ENCODE assay signal across 19 cellular contexts in genomic region chr9:108207611-108208051, GRCh38.
A peak's percentile ranks its signal among the peaks of the same experiment; 100 is the strongest.
DNase-seq lines count a peak whose midpoint lies in the region; ATAC-seq and TF ChIP-seq lines count a peak whose summit lies in the region.
"Had no signal": no experiment of that assay in that cellular context is flagged by ENCODE, and none has a peak within 500 bp of the region (broad histone marks: within the 10 kb centered on the region; RNA-seq: fewer than 3 reads in every experiment).

No MANE protein-coding gene starts in this region.

- no peaks in the 10 kb centered on the region for H3K27me3 ChIP-seq in hepatocyte
- H3K27me3 ChIP-seq: colonic mucosa, upper lobe of left lung had no signal

- H2AFZ ChIP-seq in hepatocyte = no peak overlapping the region

- H3K9me3 Mint-ChIP-seq in activated T-cell treated with anti-CD3 and anti-CD28 coated beads, Interleukin-2, amount 50 U/mL, for 72 hours = peaks cover 6 to 7% of the 10 kb centered on the region in 2 donors
- peaks cover 6 to 21% (median 10%) of the 10 kb centered on the region in 9 donors for H3K9me3 Mint-ChIP-seq in naive thymus-derived CD8-positive, alpha-beta T cell

- no peak overlapping the region for H3K4me2 ChIP-seq in hepatocyte

- no peak overlapping the region for H3K27ac Mint-ChIP-seq in activated T-cell treated with anti-CD3 and anti-CD28 coated beads, Interleukin-2, amount 50 U/mL, for 72 hours
- H3K27ac Mint-ChIP-seq in naive thymus-derived CD8-positive, alpha-beta T cell = no peak overlapping the region
- H3K27ac Mint-ChIP-seq: activated naive CD8-positive, alpha-beta T cell treated with anti-CD3 and anti-CD28 coated beads, Interleukin-2, amount 10 ng/mL, durations not matched to agents 7 days and 5 days; activated T-cell treated with anti-CD3 and anti-CD28 coated beads, Interleukin-2, amount 50 U/mL, for 24 hours had no signal

- H3K4me3 ChIP-seq in astrocyte of the spinal cord (ENCODE audit: low read depth, low read length) = no peak overlapping the region
- no peak overlapping the region for H3K4me3 ChIP-seq in hepatocyte
- H3K4me3 ChIP-seq: colonic mucosa, upper lobe of left lung had no signal

- H3K4me3 Mint-ChIP-seq in activated T-cell treated with anti-CD3 and anti-CD28 coated beads, Interleukin-2, amount 50 U/mL, for 72 hours = no peak overlapping the region
- H3K4me3 Mint-ChIP-seq in naive thymus-derived CD8-positive, alpha-beta T cell = no peak overlapping the region
- H3K4me3 Mint-ChIP-seq: activated naive CD8-positive, alpha-beta T cell treated with anti-CD3 and anti-CD28 coated beads, Interleukin-2, amount 10 ng/mL, durations not matched to agents 7 days and 5 days; activated T-cell treated with anti-CD3 and anti-CD28 coated beads, Interleukin-2, amount 50 U/mL, for 24 hours had no signal

- H3K27me3 Mint-ChIP-seq in activated T-cell treated with anti-CD3 and anti-CD28 coated beads, Interleukin-2, amount 50 U/mL, for 72 hours (ENCODE audit: low read depth) = no peaks in the 10 kb centered on the region
- peaks cover 0 to 2% (median 0%) of the 10 kb centered on the region in 5 donors for H3K27me3 Mint-ChIP-seq in naive thymus-derived CD8-positive, alpha-beta T cell
- H3K27me3 Mint-ChIP-seq: activated naive CD8-positive, alpha-beta T cell treated with anti-CD3 and anti-CD28 coated beads, Interleukin-2, amount 10 ng/mL, durations not matched to agents 7 days and 5 days; activated T-cell treated with anti-CD3 and anti-CD28 coated beads, Interleukin-2, amount 50 U/mL, for 24 hours had no signal

- in situ Hi-C loops in astrocyte of the spinal cord (cut with HindIII; ENCODE audit: low sequenced_read_pairs) = no loop called here

- DNase-seq in GM03348 (ENCODE audit: low spot score) = peak; percentile 41
- DNase-seq in astrocyte of the spinal cord (ENCODE audit: low read depth, low spot score) = peak; percentile 44
- DNase-seq in hepatocyte (ENCODE audit: low spot score) = peak; percentile 17
- peak; percentile 9 for DNase-seq in smooth muscle cell of the brain vasculature (ENCODE audit: low read depth, low spot score)
- DNase-seq in activated T-cell treated with anti-CD3 and anti-CD28 coated beads, Interleukin-2, amount 50 U/mL, for 72 hours = no peak
- no peak for DNase-seq in naive thymus-derived CD8-positive, alpha-beta T cell
- DNase-seq: activated naive CD8-positive, alpha-beta T cell treated with anti-CD3 and anti-CD28 coated beads, Interleukin-2, amount 10 ng/mL, durations not matched to agents 7 days and 5 days; activated T-cell treated with anti-CD3 and anti-CD28 coated beads, Interleukin-2, amount 50 U/mL, for 24 hours; colonic mucosa; DMS53; left cardiac atrium; NCI-H2227 treated with DMSO at 0.1 percent for 48 hours; retina; stimulated activated CD4-positive, alpha-beta T cell treated with anti-CD3 and anti-CD28 coated beads, Interleukin-2, amount 100 ng/mL, for 24 hours; T1000; upper lobe of left lung had no signal

- no peaks in the 10 kb centered on the region for H3K36me3 Mint-ChIP-seq in activated T-cell treated with anti-CD3 and anti-CD28 coated beads, Interleukin-2, amount 50 U/mL, for 72 hours (ENCODE audit: insufficient read depth in 2 of 2)
- H3K36me3 Mint-ChIP-seq in naive thymus-derived CD8-positive, alpha-beta T cell = no peaks in the 10 kb centered on the region
- H3K36me3 Mint-ChIP-seq: activated naive CD8-positive, alpha-beta T cell treated with anti-CD3 and anti-CD28 coated beads, Interleukin-2, amount 10 ng/mL, durations not matched to agents 7 days and 5 days had no signal

- no peaks in the 10 kb centered on the region for H4K20me1 ChIP-seq in hepatocyte (ENCODE audit: insufficient read depth, poor library complexity, severe bottlenecking)

- H3K9me2 ChIP-seq in hepatocyte (replicated peaks; ENCODE audit: insufficient read depth) = no peaks in the 10 kb centered on the region

- H3K27ac ChIP-seq in hepatocyte = peak overlapping the region; percentile 27
- H3K27ac ChIP-seq: C4-2B, colonic mucosa, upper lobe of left lung had no signal

- H3K36me3 ChIP-seq in hepatocyte (replicated peaks; ENCODE audit: insufficient read depth, low read depth) = no peaks in the 10 kb centered on the region
- H3K36me3 ChIP-seq: colonic mucosa, upper lobe of left lung had no signal

- H3K79me2 ChIP-seq in hepatocyte = no peaks in the 10 kb centered on the region

- H3K9me3 ChIP-seq in hepatocyte (ENCODE audit: low read depth) = no peaks in the 10 kb centered on the region
- H3K9me3 ChIP-seq: colonic mucosa had no signal

- H3K4me1 ChIP-seq in hepatocyte (ENCODE audit: insufficient read depth) = peaks cover 5% of the 10 kb centered on the region
- H3K4me1 ChIP-seq: upper lobe of left lung had no signal

- H3K4me1 Mint-ChIP-seq in activated T-cell treated with anti-CD3 and anti-CD28 coated beads, Interleukin-2, amount 50 U/mL, for 72 hours (ENCODE audit: low read depth) = no peaks in the 10 kb centered on the region
- no peaks in the 10 kb centered on the region for H3K4me1 Mint-ChIP-seq in naive thymus-derived CD8-positive, alpha-beta T cell
- H3K4me1 Mint-ChIP-seq: activated naive CD8-positive, alpha-beta T cell treated with anti-CD3 and anti-CD28 coated beads, Interleukin-2, amount 10 ng/mL, durations not matched to agents 7 days and 5 days had no signal

- POLR2A ChIA-PET in naive thymus-derived CD8-positive, alpha-beta T cell (lab: Charles Lee) = no interaction called here

- WGBS in hepatocyte (ENCODE audit: low lambda C conversion rate, missing lambda C conversion rate) = 77% methylated on average over 5 of the region's 5 CpGs

- no peak for ATAC-seq in activated T-cell treated with anti-CD3 and anti-CD28 coated beads, Interleukin-2, amount 50 U/mL, for 72 hours (replicated peaks in 1 of 2)
- ATAC-seq in GM21447 (IDR thresholded peaks at IDR 0.05; ENCODE audit: unreplicated experiment) (no peak), HG02981 (IDR thresholded peaks at IDR 0.05; ENCODE audit: unreplicated experiment) (no peak)
- no peak for ATAC-seq in naive thymus-derived CD8-positive, alpha-beta T cell
- ATAC-seq: left cardiac atrium had no signal

- TF ChIP-seq CTCF in astrocyte of the spinal cord (IDR thresholded peaks at IDR 0.05; ENCODE audit: low read depth, low read length) (no peak), hepatocyte (IDR thresholded peaks at IDR 0.05; ENCODE audit: poor library complexity) (no peak)

Comparison
In these comparisons a context has a peak if more than half of its experiments do, and no peak if none do; other contexts are left out.
1. DNase-seq: peak in GM03348 (single experiment), astrocyte of the spinal cord (single experiment), hepatocyte (single experiment) and smooth muscle cell of the brain vasculature (single experiment); none in activated T-cell treated with anti-CD3 and anti-CD28 coated beads, Interleukin-2, amount 50 U/mL, for 72 hours (0 of 2) and naive thymus-derived CD8-positive, alpha-beta T cell (0 of 10).